Comparison of ENCODE assay signal across 20 cellular contexts in the genomic region with DNA sequence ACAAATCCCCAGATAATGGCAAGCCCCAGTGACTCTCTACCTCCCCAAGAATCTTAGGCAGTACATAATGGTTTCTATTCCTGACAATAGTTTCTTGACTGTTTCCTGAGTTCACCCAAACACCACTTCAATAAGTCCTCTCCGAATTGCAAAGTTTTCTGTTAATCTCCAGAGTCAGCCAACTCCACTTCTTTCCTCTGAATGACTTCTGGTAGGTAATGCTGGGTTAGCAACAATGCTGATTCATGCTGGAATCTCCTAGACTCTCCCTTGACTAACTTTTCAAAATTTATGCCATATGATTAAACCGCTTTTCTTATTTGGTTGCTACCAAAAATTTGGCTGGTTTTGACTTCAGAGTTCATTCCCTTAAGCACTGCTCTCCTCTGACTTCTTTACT.
DNase-seq lines count a peak whose midpoint lies in the region; ATAC-seq, FAIRE-seq and TF ChIP-seq lines count a peak whose summit lies in the region.
"Had no signal": no experiment of that assay in that cellular context is flagged by ENCODE, and none has a peak within 500 bp of the region (broad histone marks: within the 10 kb centered on the region; RNA-seq: fewer than 3 reads in every experiment).

No MANE protein-coding gene starts in this region.

- TF ChIP-seq POLR2A in GM12892 (IDR thresholded peaks at IDR 0.05; ENCODE audit: low read depth, low read length) (no peak), stomach (IDR thresholded peaks at IDR 0.05) (no peak)

- H3K4me3 ChIP-seq in left ventricle myocardium inferior (no peak overlapping the region), fibroblast of mammary gland (ENCODE audit: control insufficient read depth, low read depth, low read length) (no peak overlapping the region), rectal smooth muscle tissue (ENCODE audit: low read length) (no peak overlapping the region), stomach (no peak overlapping the region)
- H3K4me3 ChIP-seq: MG63 had no signal

- FAIRE-seq in GM12892 (lab: Jason Lieb, UNC): no peak
- FAIRE-seq: G401.6 had no signal

- TF ChIP-seq EP300 in stomach (IDR thresholded peaks at IDR 0.05): no peak

- H3K36me3 ChIP-seq in left ventricle myocardium inferior (no peaks in the 10 kb centered on the region), rectal smooth muscle tissue (ENCODE audit: control insufficient read depth, insufficient read depth, low read length) (no peaks in the 10 kb centered on the region), stomach (no peaks in the 10 kb centered on the region)
- H3K36me3 ChIP-seq: MG63 had no signal

- H3K9ac ChIP-seq in rectal smooth muscle tissue (ENCODE audit: low read length): no peak overlapping the region
- H3K9ac ChIP-seq: KMS-11 had no signal

- H3K27ac ChIP-seq in left ventricle myocardium inferior (replicated peaks) (peak overlapping the region; percentile 53), rectal smooth muscle tissue (ENCODE audit: low read depth, low read length) (peak overlapping the region; percentile 29), stomach (no peak overlapping the region)
- H3K27ac ChIP-seq: KMS-11 had no signal

- 72 to 81% (median 78%) methylated on average over 2 of the region's 2 CpGs for WGBS in stomach, 5 donors

- intact Hi-C loops in left ventricle myocardium inferior (cut with micrococcal nuclease) (no loop called here), Right ventricle myocardium inferior (cut with DNase I) (no loop called here), stomach (cut with DNase I; ENCODE audit: low total_unique reads) (no loop called here)

- H3K27me3 ChIP-seq in left ventricle myocardium inferior (ENCODE audit: low read depth) (no peaks in the 10 kb centered on the region), rectal smooth muscle tissue (ENCODE audit: control insufficient read depth, insufficient read depth, low read length) (no peaks in the 10 kb centered on the region), stomach (no peaks in the 10 kb centered on the region)
- H3K27me3 ChIP-seq: MG63 had no signal

- TF ChIP-seq CTCF in left ventricle myocardium inferior (IDR thresholded peaks at IDR 0.05; ENCODE audit: borderline replicate concordance) (no peak), fibroblast of mammary gland (conservative IDR thresholded peaks at IDR 0.05; ENCODE audit: control insufficient read depth, insufficient read depth, low read depth, low read length) (no peak), stomach (IDR thresholded peaks at IDR 0.05) (no peak)

- no peaks in the 10 kb centered on the region for H3K9me3 ChIP-seq in left ventricle myocardium inferior (replicated peaks)
- no peaks in the 10 kb centered on the region for H3K9me3 ChIP-seq in stomach
- H3K9me3 ChIP-seq: MG63 had no signal

- no peak for DNase-seq in left ventricle myocardium inferior
- no peak for DNase-seq in Right ventricle myocardium inferior (ENCODE audit: missing footprints)
- DNase-seq in fibroblast of mammary gland (ENCODE audit: low read depth): peak; percentile 8
- no peak for DNase-seq in GM12892 (ENCODE audit: insufficient read length)
- no peak for DNase-seq in stomach
- DNase-seq in DMS53 treated with DMSO at 0.1 percent for 48 hours (lab: John Stamatoyannopoulos, UW; ENCODE audit: unreplicated experiment): no peak
- DNase-seq: Calu3; CD4-positive, alpha-beta memory T cell; DND-41; NCI-H1092; NCI-H146; NCI-H2081; NCI-H510A; NCI-H774; RPMI8226 had no signal

- H3K4me1 ChIP-seq in left ventricle myocardium inferior: peaks cover 40% of the 10 kb centered on the region
- peaks cover 39% of the 10 kb centered on the region for H3K4me1 ChIP-seq in rectal smooth muscle tissue (ENCODE audit: control insufficient read depth, insufficient read depth, low read length)
- H3K4me1 ChIP-seq in stomach: peaks cover 0 to 19% (median 11%) of the 10 kb centered on the region in 4 donors

- no peak for ATAC-seq in Right ventricle myocardium inferior
- no peak for ATAC-seq in HG03139 (IDR thresholded peaks at IDR 0.05; ENCODE audit: unreplicated experiment)

Comparison
In these comparisons a context has a peak if more than half of its experiments do, and no peak if none do; other contexts are left out.
1. H3K27ac ChIP-seq: peak in left ventricle myocardium inferior (single experiment) and rectal smooth muscle tissue (single experiment); none in stomach (0 of 5).